1 cellular context compared by ENCODE assay signal in genomic region chr6:136550330-136551071, GRCh38.
A peak's percentile ranks its signal among the peaks of the same experiment; 100 is the strongest.
TF ChIP-seq lines count a peak whose summit lies in the region.

MAP7 (minus strand) TSS chr6:136550422; CDS start chr6:136550408, 14 bp downstream.

TF ChIP-seq in HCT116, 20 proteins besides CTCF, POLR2A, EP300 and RAD21 (continued from another document):
- TF ChIP-seq, protein P1, sequence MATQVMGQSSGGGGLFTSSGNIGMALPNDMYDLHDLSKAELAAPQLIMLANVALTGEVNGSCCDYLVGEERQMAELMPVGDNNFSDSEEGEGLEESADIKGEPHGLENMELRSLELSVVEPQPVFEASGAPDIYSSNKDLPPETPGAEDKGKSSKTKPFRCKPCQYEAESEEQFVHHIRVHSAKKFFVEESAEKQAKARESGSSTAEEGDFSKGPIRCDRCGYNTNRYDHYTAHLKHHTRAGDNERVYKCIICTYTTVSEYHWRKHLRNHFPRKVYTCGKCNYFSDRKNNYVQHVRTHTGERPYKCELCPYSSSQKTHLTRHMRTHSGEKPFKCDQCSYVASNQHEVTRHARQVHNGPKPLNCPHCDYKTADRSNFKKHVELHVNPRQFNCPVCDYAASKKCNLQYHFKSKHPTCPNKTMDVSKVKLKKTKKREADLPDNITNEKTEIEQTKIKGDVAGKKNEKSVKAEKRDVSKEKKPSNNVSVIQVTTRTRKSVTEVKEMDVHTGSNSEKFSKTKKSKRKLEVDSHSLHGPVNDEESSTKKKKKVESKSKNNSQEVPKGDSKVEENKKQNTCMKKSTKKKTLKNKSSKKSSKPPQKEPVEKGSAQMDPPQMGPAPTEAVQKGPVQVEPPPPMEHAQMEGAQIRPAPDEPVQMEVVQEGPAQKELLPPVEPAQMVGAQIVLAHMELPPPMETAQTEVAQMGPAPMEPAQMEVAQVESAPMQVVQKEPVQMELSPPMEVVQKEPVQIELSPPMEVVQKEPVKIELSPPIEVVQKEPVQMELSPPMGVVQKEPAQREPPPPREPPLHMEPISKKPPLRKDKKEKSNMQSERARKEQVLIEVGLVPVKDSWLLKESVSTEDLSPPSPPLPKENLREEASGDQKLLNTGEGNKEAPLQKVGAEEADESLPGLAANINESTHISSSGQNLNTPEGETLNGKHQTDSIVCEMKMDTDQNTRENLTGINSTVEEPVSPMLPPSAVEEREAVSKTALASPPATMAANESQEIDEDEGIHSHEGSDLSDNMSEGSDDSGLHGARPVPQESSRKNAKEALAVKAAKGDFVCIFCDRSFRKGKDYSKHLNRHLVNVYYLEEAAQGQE (IDR thresholded peaks at IDR 0.05; ENCODE audit: low read depth) = no peak
- TF ChIP-seq EGR1 (IDR thresholded peaks at IDR 0.05; ENCODE audit: low read depth) = 0 out of 2 replicates have a peak, but pooled peaks have one; percentile 31
- TF ChIP-seq POLR2AphosphoS5 (IDR thresholded peaks at IDR 0.05; ENCODE audit: low read depth, low read length) = peak; percentile 83
